In genomic region chr2:230864605-230865323, GRCh38 we compare ENCODE assay signal across 1 cellular context.
TF ChIP-seq lines count a peak whose summit lies in the region.

A gene with protein sequence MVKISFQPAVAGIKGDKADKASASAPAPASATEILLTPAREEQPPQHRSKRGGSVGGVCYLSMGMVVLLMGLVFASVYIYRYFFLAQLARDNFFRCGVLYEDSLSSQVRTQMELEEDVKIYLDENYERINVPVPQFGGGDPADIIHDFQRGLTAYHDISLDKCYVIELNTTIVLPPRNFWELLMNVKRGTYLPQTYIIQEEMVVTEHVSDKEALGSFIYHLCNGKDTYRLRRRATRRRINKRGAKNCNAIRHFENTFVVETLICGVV (plus strand): TSS chr2:230864942. CDS start chr2:230865026, 84 bp downstream.

TF ChIP-seq in HepG2, 621 proteins besides CTCF, POLR2A, EP300 and RAD21 (continued from another document and continues in another):
- peak in 1 of 2 experiments; percentile 22; a peak in 1 of 4 replicates for TF ChIP-seq REST (IDR thresholded peaks at IDR 0.05; ENCODE audit: borderline replicate concordance in 1 of 2, low read depth in 1 of 2, low read length in 2 of 2)
- TF ChIP-seq ZBTB2 (CRISPR knock-in tag; IDR thresholded peaks at IDR 0.05; ENCODE audit: low read depth): no peak; the same call in 1 of the 2 replicates
- TF ChIP-seq TEAD2 (CRISPR knock-in tag; IDR thresholded peaks at IDR 0.05): no peak
- no peak for TF ChIP-seq ZNF720 (CRISPR knock-in tag; IDR thresholded peaks at IDR 0.05)
- TF ChIP-seq SMC3 (IDR thresholded peaks at IDR 0.05; ENCODE audit: low read length): no peak
- peak; percentile 84 for TF ChIP-seq ZNF160 (CRISPR knock-in tag; IDR thresholded peaks at IDR 0.05)
- TF ChIP-seq ZSCAN31 (CRISPR knock-in tag; IDR thresholded peaks at IDR 0.05; ENCODE audit: low read depth): no peak
- no peak for TF ChIP-seq FOXA3 (CRISPR knock-in tag; IDR thresholded peaks at IDR 0.05)
- TF ChIP-seq ZNF800 (CRISPR knock-in tag; IDR thresholded peaks at IDR 0.05): peak; percentile 67; the same call in 1 of the 2 replicates
- peak; percentile 39; the same call in 1 of the 2 replicates for TF ChIP-seq ZNF350 (CRISPR knock-in tag; IDR thresholded peaks at IDR 0.05; ENCODE audit: borderline replicate concordance, low read depth)
- TF ChIP-seq ZNF274 (CRISPR knock-in tag; IDR thresholded peaks at IDR 0.05): peak; percentile 44; the same call in 1 of the 2 replicates
- TF ChIP-seq, protein P1, sequence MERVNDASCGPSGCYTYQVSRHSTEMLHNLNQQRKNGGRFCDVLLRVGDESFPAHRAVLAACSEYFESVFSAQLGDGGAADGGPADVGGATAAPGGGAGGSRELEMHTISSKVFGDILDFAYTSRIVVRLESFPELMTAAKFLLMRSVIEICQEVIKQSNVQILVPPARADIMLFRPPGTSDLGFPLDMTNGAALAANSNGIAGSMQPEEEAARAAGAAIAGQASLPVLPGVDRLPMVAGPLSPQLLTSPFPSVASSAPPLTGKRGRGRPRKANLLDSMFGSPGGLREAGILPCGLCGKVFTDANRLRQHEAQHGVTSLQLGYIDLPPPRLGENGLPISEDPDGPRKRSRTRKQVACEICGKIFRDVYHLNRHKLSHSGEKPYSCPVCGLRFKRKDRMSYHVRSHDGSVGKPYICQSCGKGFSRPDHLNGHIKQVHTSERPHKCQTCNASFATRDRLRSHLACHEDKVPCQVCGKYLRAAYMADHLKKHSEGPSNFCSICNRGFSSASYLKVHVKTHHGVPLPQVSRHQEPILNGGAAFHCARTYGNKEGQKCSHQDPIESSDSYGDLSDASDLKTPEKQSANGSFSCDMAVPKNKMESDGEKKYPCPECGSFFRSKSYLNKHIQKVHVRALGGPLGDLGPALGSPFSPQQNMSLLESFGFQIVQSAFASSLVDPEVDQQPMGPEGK (CRISPR knock-in tag; IDR thresholded peaks at IDR 0.05): peak; percentile 68
- TF ChIP-seq BRCA1 (CRISPR knock-in tag; IDR thresholded peaks at IDR 0.05): no peak
- TF ChIP-seq ELK4 (CRISPR knock-in tag; IDR thresholded peaks at IDR 0.05; ENCODE audit: borderline replicate concordance): no peak
- no peak for TF ChIP-seq MLXIP (CRISPR knock-in tag; IDR thresholded peaks at IDR 0.05; ENCODE audit: borderline replicate concordance)
- TF ChIP-seq, protein P2, sequence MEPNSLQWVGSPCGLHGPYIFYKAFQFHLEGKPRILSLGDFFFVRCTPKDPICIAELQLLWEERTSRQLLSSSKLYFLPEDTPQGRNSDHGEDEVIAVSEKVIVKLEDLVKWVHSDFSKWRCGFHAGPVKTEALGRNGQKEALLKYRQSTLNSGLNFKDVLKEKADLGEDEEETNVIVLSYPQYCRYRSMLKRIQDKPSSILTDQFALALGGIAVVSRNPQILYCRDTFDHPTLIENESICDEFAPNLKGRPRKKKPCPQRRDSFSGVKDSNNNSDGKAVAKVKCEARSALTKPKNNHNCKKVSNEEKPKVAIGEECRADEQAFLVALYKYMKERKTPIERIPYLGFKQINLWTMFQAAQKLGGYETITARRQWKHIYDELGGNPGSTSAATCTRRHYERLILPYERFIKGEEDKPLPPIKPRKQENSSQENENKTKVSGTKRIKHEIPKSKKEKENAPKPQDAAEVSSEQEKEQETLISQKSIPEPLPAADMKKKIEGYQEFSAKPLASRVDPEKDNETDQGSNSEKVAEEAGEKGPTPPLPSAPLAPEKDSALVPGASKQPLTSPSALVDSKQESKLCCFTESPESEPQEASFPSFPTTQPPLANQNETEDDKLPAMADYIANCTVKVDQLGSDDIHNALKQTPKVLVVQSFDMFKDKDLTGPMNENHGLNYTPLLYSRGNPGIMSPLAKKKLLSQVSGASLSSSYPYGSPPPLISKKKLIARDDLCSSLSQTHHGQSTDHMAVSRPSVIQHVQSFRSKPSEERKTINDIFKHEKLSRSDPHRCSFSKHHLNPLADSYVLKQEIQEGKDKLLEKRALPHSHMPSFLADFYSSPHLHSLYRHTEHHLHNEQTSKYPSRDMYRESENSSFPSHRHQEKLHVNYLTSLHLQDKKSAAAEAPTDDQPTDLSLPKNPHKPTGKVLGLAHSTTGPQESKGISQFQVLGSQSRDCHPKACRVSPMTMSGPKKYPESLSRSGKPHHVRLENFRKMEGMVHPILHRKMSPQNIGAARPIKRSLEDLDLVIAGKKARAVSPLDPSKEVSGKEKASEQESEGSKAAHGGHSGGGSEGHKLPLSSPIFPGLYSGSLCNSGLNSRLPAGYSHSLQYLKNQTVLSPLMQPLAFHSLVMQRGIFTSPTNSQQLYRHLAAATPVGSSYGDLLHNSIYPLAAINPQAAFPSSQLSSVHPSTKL (CRISPR knock-in tag; IDR thresholded peaks at IDR 0.05): no peak; the same call in 1 of the 2 replicates
- TF ChIP-seq ZNF281 (CRISPR knock-in tag; IDR thresholded peaks at IDR 0.05; ENCODE audit: borderline replicate concordance): no peak
- peak; percentile 51; the same call in 1 of the 2 replicates for TF ChIP-seq ZNF772 (CRISPR knock-in tag; IDR thresholded peaks at IDR 0.05)
- no peak for TF ChIP-seq SOX6 (IDR thresholded peaks at IDR 0.05)
- peak; percentile 64 for TF ChIP-seq SOX6 (CRISPR knock-in tag; IDR thresholded peaks at IDR 0.05)
- peak; percentile 73 for TF ChIP-seq ZNF883 (CRISPR knock-in tag; IDR thresholded peaks at IDR 0.05; ENCODE audit: not compliant biosample characterization)
- TF ChIP-seq, protein P3, sequence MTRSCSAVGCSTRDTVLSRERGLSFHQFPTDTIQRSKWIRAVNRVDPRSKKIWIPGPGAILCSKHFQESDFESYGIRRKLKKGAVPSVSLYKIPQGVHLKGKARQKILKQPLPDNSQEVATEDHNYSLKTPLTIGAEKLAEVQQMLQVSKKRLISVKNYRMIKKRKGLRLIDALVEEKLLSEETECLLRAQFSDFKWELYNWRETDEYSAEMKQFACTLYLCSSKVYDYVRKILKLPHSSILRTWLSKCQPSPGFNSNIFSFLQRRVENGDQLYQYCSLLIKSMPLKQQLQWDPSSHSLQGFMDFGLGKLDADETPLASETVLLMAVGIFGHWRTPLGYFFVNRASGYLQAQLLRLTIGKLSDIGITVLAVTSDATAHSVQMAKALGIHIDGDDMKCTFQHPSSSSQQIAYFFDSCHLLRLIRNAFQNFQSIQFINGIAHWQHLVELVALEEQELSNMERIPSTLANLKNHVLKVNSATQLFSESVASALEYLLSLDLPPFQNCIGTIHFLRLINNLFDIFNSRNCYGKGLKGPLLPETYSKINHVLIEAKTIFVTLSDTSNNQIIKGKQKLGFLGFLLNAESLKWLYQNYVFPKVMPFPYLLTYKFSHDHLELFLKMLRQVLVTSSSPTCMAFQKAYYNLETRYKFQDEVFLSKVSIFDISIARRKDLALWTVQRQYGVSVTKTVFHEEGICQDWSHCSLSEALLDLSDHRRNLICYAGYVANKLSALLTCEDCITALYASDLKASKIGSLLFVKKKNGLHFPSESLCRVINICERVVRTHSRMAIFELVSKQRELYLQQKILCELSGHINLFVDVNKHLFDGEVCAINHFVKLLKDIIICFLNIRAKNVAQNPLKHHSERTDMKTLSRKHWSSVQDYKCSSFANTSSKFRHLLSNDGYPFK (CRISPR knock-in tag; IDR thresholded peaks at IDR 0.05; ENCODE audit: borderline replicate concordance): peak; percentile 58; the same call in 1 of the 2 replicates
- no peak for TF ChIP-seq SATB2 (CRISPR knock-in tag; IDR thresholded peaks at IDR 0.05)
- TF ChIP-seq ZFP41 (CRISPR knock-in tag; IDR thresholded peaks at IDR 0.05; ENCODE audit: borderline replicate concordance): no peak
- TF ChIP-seq HOXA7 (CRISPR knock-in tag; IDR thresholded peaks at IDR 0.05): no peak
- TF ChIP-seq KMT2B (CRISPR knock-in tag; IDR thresholded peaks at IDR 0.05): peak; percentile 65; the same call in 1 of the 2 replicates
- no peak for TF ChIP-seq ATF7 (IDR thresholded peaks at IDR 0.05)
- no peak for TF ChIP-seq ATF7 (CRISPR knock-in tag; IDR thresholded peaks at IDR 0.05)
- TF ChIP-seq TARDBP (CRISPR knock-in tag; IDR thresholded peaks at IDR 0.05): no peak
- peak; percentile 92 for TF ChIP-seq ZNF777 (CRISPR knock-in tag; IDR thresholded peaks at IDR 0.05)
